8 cellular contexts compared by ENCODE assay signal in genomic region chr6:129936329-129937165, GRCh38.
DNase-seq lines count a peak whose midpoint lies in the region; ATAC-seq, FAIRE-seq and TF ChIP-seq lines count a peak whose summit lies in the region.

No MANE protein-coding gene starts in this region.

- no peaks in the 10 kb centered on the region for H3K4me1 ChIP-seq in pancreas

- no peaks in the 10 kb centered on the region for H3K9me3 ChIP-seq in pancreas

- 14 to 15% methylated on average over 7 of the region's 7 CpGs for WGBS in pancreas, 2 donors

- no peak overlapping the region for H3K4me3 Mint-ChIP-seq in activated CD4-positive, alpha-beta memory T cell treated with anti-CD3 and anti-CD28 coated beads for 36 hours

- H3K4me1 Mint-ChIP-seq in activated CD4-positive, alpha-beta memory T cell treated with anti-CD3 and anti-CD28 coated beads for 36 hours (ENCODE audit: low read depth), result no peaks in the 10 kb centered on the region

- POLR2A ChIA-PET in activated CD4-positive, alpha-beta memory T cell treated with anti-CD3 and anti-CD28 coated beads for 36 hours (lab: Charles Lee), result no interaction called here

- peak; percentile 73 for ATAC-seq in HG02678 (IDR thresholded peaks at IDR 0.05; ENCODE audit: unreplicated experiment)
- peak in 3 of 4 donors; percentile 62 to 79 (median 65) for ATAC-seq in pancreas

- no peaks in the 10 kb centered on the region for H3K36me3 ChIP-seq in pancreas

- no peaks in the 10 kb centered on the region for H3K36me3 Mint-ChIP-seq in activated CD4-positive, alpha-beta memory T cell treated with anti-CD3 and anti-CD28 coated beads for 36 hours

- TF ChIP-seq CTCF in fibroblast of the aortic adventitia (IDR thresholded peaks at IDR 0.05; ENCODE audit: insufficient read depth, low read length) (peak; percentile 36), pancreas (IDR thresholded peaks at IDR 0.05) (peak in 2 of 4 donors; percentile 13 to 22)

- CTCF ChIA-PET in activated CD4-positive, alpha-beta memory T cell treated with anti-CD3 and anti-CD28 coated beads for 36 hours (lab: Charles Lee), result interaction anchor here (0.7 to 1.1 kb wide), 6 partner anchors 9 to 437 kb away, joined by 3 to 5 read pairs (median 4); no protein-coding TSS in a partner anchor

- H3K27me3 Mint-ChIP-seq in activated CD4-positive, alpha-beta memory T cell treated with anti-CD3 and anti-CD28 coated beads for 36 hours, result peaks cover 12% of the 10 kb centered on the region

- peak overlapping the region; percentile 36 for H3K4me3 ChIP-seq in fibroblast of the aortic adventitia (ENCODE audit: low read depth, low read length)
- H3K4me3 ChIP-seq in pancreas, result no peak overlapping the region

- peaks cover 0 to 6% (median 0%) of the 10 kb centered on the region in 4 donors for H3K27me3 ChIP-seq in pancreas

- H3K27ac Mint-ChIP-seq in activated CD4-positive, alpha-beta memory T cell treated with anti-CD3 and anti-CD28 coated beads for 36 hours, result no peak overlapping the region

- H3K9me3 Mint-ChIP-seq in activated CD4-positive, alpha-beta memory T cell treated with anti-CD3 and anti-CD28 coated beads for 36 hours, result no peaks in the 10 kb centered on the region

- H3K27ac ChIP-seq in pancreas, result no peak overlapping the region

- intact Hi-C loops in activated CD4-positive, alpha-beta memory T cell treated with anti-CD3 and anti-CD28 coated beads for 36 hours (cut with micrococcal nuclease), result loop anchor here (1.0 to 2.0 kb wide), 3 partner anchors 43 to 438 kb away; no protein-coding TSS in a partner anchor
- intact Hi-C loops in pancreas (cut with DNase I), result no loop called here

- DNase-seq in A172 (ENCODE audit: low spot score) (peak; percentile 55), GM04504 (ENCODE audit: low read depth) (peak; percentile 24), NCI-H446 treated with DMSO at 0.1 percent for 48 hours (lab: John Stamatoyannopoulos, UW) (peak; percentile 5), fibroblast of the aortic adventitia (ENCODE audit: low read depth) (peak; percentile 77), pancreas (peak in 2 of 6 donors; percentile 23 to 31), mesenteric fat pad (ENCODE audit: low spot score) (no peak)
- DNase-seq in activated CD4-positive, alpha-beta memory T cell treated with anti-CD3 and anti-CD28 coated beads for 36 hours, result peak; percentile 44

- peak; percentile 70 for FAIRE-seq in pancreas (lab: Jason Lieb, UNC)
